Comparison of ENCODE assay signal across 1 cellular context in the genomic region with DNA sequence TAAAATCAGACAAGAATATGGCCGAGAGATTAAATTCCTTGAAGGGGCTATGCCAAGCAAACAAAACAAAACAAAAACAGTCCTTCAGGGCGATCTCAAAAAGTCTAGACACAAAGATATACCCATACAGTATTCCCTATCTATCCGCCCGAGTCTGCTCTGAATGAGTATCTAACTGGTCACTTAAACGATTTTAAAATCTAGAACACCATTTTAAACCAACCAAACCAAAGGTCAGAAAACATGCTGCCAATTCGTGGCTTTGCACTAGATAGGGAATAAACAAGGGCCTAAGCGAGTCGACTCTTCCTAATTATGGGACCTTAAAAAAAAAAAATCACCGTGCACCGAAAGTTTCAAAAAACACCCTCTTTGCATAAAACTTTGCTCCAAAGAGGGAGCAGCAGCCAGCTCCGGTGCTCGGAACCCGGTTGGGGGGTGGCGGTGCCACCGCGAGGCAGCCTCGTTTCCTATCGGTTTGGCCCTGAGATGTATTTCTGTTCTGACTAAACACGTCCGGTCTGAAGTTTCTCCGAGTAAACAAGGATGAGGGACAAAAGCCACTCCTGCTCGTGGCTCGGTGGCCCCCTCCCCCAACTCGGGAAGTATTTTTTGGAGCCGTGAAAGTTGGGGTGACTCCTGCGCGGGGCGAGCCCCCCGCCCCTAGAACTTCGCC.
TF ChIP-seq lines count a peak whose summit lies in the region.

No MANE protein-coding gene starts in this region.

TF ChIP-seq in GM12878, 131 proteins besides CTCF, POLR2A, EP300 and RAD21 (continued from another document and continues in another):
- TF ChIP-seq, protein P1, sequence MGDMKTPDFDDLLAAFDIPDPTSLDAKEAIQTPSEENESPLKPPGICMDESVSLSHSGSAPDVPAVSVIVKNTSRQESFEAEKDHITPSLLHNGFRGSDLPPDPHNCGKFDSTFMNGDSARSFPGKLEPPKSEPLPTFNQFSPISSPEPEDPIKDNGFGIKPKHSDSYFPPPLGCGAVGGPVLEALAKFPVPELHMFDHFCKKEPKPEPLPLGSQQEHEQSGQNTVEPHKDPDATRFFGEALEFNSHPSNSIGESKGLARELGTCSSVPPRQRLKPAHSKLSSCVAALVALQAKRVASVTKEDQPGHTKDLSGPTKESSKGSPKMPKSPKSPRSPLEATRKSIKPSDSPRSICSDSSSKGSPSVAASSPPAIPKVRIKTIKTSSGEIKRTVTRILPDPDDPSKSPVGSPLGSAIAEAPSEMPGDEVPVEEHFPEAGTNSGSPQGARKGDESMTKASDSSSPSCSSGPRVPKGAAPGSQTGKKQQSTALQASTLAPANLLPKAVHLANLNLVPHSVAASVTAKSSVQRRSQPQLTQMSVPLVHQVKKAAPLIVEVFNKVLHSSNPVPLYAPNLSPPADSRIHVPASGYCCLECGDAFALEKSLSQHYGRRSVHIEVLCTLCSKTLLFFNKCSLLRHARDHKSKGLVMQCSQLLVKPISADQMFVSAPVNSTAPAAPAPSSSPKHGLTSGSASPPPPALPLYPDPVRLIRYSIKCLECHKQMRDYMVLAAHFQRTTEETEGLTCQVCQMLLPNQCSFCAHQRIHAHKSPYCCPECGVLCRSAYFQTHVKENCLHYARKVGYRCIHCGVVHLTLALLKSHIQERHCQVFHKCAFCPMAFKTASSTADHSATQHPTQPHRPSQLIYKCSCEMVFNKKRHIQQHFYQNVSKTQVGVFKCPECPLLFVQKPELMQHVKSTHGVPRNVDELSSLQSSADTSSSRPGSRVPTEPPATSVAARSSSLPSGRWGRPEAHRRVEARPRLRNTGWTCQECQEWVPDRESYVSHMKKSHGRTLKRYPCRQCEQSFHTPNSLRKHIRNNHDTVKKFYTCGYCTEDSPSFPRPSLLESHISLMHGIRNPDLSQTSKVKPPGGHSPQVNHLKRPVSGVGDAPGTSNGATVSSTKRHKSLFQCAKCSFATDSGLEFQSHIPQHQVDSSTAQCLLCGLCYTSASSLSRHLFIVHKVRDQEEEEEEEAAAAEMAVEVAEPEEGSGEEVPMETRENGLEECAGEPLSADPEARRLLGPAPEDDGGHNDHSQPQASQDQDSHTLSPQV (IDR thresholded peaks at IDR 0.05): no peak
- TF ChIP-seq BMI1 (IDR thresholded peaks at IDR 0.05; ENCODE audit: borderline replicate concordance) (no peak), CREB1 (IDR thresholded peaks at IDR 0.05; ENCODE audit: low read depth) (peak; percentile 60), DPF2 (IDR thresholded peaks at IDR 0.05) (no peak; the same call in 1 of the 2 replicates), CBX5 (IDR thresholded peaks at IDR 0.05; ENCODE audit: low read depth) (0 out of 2 replicates have a peak, but pooled peaks have one; percentile 23), CBX3 (IDR thresholded peaks at IDR 0.05; ENCODE audit: borderline replicate concordance, low read depth) (no peak), NRF1 (conservative IDR thresholded peaks at IDR 0.05; ENCODE audit: low read depth, low read length) (no peak), BRCA1 (IDR thresholded peaks at IDR 0.05; ENCODE audit: low read depth, low read length) (no peak), MXI1 (IDR thresholded peaks at IDR 0.05; ENCODE audit: low read depth, low read length) (no peak), TCF12 (IDR thresholded peaks at IDR 0.05; ENCODE audit: low read depth, low read length) (no peak), WRNIP1 (IDR thresholded peaks at IDR 0.05; ENCODE audit: borderline replicate concordance, low read depth, low read length) (no peak), STAT1 (conservative IDR thresholded peaks at IDR 0.05) (no peak), CHD2 (IDR thresholded peaks at IDR 0.05; ENCODE audit: borderline replicate concordance, low read depth, low read length) (peak; percentile 57), MYC (IDR thresholded peaks at IDR 0.05; ENCODE audit: insufficient read depth, insufficient read length, insufficient replicate concordance, low read length, severe bottlenecking) (no peak), ETV6 (conservative IDR thresholded peaks at IDR 0.05 in 1 of 2, IDR thresholded peaks at IDR 0.05 in 1 of 2; ENCODE audit: borderline replicate concordance in 1 of 2, low read depth in 1 of 2) (peak in 1 of 2 experiments; percentile 78; a peak in 2 of 4 replicates), ZNF217 (IDR thresholded peaks at IDR 0.05) (no peak), BHLHE40 (IDR thresholded peaks at IDR 0.05; ENCODE audit: borderline replicate concordance in 1 of 2, low read depth in 2 of 2, low read length in 1 of 2) (no peak), SREBF1 (IDR thresholded peaks at IDR 0.05; ENCODE audit: low read length) (no peak), TCF7 (IDR thresholded peaks at IDR 0.05; ENCODE audit: borderline replicate concordance) (no peak), KAT2A (conservative IDR thresholded peaks at IDR 0.05; ENCODE audit: control insufficient read depth, low read depth, low read length) (no peak), TCF3 (IDR thresholded peaks at IDR 0.05; ENCODE audit: borderline replicate concordance, insufficient read depth, low read depth, low read length) (0 out of 2 replicates have a peak, but pooled peaks have one; percentile 21), HDAC2 (IDR thresholded peaks at IDR 0.05) (no peak), JUND (IDR thresholded peaks at IDR 0.05; ENCODE audit: low read depth, low read length) (peak; percentile 35; the same call in 1 of the 2 replicates), ZNF274 (IDR thresholded peaks at IDR 0.05; ENCODE audit: insufficient read depth, insufficient read length) (no peak), ZBED1 (IDR thresholded peaks at IDR 0.05; ENCODE audit: borderline replicate concordance) (no peak), IKZF2 (IDR thresholded peaks at IDR 0.05) (peak; percentile 57 to 72; a peak in 3 of 4 replicates), YBX1 (IDR thresholded peaks at IDR 0.05) (no peak), NR2C1 (IDR thresholded peaks at IDR 0.05) (no peak), SRF (IDR thresholded peaks at IDR 0.05; ENCODE audit: low read depth in 2 of 2, low read length in 2 of 2) (no peak)
- TF ChIP-seq, protein P2, sequence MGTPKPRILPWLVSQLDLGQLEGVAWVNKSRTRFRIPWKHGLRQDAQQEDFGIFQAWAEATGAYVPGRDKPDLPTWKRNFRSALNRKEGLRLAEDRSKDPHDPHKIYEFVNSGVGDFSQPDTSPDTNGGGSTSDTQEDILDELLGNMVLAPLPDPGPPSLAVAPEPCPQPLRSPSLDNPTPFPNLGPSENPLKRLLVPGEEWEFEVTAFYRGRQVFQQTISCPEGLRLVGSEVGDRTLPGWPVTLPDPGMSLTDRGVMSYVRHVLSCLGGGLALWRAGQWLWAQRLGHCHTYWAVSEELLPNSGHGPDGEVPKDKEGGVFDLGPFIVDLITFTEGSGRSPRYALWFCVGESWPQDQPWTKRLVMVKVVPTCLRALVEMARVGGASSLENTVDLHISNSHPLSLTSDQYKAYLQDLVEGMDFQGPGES (IDR thresholded peaks at IDR 0.05): no peak
- TF ChIP-seq, protein P3, sequence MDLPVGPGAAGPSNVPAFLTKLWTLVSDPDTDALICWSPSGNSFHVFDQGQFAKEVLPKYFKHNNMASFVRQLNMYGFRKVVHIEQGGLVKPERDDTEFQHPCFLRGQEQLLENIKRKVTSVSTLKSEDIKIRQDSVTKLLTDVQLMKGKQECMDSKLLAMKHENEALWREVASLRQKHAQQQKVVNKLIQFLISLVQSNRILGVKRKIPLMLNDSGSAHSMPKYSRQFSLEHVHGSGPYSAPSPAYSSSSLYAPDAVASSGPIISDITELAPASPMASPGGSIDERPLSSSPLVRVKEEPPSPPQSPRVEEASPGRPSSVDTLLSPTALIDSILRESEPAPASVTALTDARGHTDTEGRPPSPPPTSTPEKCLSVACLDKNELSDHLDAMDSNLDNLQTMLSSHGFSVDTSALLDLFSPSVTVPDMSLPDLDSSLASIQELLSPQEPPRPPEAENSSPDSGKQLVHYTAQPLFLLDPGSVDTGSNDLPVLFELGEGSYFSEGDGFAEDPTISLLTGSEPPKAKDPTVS (IDR thresholded peaks at IDR 0.05; ENCODE audit: low read depth, low read length): no peak
- TF ChIP-seq, protein P4, sequence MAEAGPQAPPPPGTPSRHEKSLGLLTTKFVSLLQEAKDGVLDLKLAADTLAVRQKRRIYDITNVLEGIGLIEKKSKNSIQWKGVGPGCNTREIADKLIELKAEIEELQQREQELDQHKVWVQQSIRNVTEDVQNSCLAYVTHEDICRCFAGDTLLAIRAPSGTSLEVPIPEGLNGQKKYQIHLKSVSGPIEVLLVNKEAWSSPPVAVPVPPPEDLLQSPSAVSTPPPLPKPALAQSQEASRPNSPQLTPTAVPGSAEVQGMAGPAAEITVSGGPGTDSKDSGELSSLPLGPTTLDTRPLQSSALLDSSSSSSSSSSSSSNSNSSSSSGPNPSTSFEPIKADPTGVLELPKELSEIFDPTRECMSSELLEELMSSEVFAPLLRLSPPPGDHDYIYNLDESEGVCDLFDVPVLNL (IDR thresholded peaks at IDR 0.05; ENCODE audit: low read depth, low read length): no peak
- TF ChIP-seq, protein P5, sequence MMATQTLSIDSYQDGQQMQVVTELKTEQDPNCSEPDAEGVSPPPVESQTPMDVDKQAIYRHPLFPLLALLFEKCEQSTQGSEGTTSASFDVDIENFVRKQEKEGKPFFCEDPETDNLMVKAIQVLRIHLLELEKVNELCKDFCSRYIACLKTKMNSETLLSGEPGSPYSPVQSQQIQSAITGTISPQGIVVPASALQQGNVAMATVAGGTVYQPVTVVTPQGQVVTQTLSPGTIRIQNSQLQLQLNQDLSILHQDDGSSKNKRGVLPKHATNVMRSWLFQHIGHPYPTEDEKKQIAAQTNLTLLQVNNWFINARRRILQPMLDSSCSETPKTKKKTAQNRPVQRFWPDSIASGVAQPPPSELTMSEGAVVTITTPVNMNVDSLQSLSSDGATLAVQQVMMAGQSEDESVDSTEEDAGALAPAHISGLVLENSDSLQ (IDR thresholded peaks at IDR 0.05): no peak; the same call in 1 of the 2 replicates
- TF ChIP-seq, protein P6, sequence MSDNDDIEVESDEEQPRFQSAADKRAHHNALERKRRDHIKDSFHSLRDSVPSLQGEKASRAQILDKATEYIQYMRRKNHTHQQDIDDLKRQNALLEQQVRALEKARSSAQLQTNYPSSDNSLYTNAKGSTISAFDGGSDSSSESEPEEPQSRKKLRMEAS (IDR thresholded peaks at IDR 0.05; ENCODE audit: low read depth, low read length): peak; percentile 12; the same call in 1 of the 2 replicates
- TF ChIP-seq, protein P7, sequence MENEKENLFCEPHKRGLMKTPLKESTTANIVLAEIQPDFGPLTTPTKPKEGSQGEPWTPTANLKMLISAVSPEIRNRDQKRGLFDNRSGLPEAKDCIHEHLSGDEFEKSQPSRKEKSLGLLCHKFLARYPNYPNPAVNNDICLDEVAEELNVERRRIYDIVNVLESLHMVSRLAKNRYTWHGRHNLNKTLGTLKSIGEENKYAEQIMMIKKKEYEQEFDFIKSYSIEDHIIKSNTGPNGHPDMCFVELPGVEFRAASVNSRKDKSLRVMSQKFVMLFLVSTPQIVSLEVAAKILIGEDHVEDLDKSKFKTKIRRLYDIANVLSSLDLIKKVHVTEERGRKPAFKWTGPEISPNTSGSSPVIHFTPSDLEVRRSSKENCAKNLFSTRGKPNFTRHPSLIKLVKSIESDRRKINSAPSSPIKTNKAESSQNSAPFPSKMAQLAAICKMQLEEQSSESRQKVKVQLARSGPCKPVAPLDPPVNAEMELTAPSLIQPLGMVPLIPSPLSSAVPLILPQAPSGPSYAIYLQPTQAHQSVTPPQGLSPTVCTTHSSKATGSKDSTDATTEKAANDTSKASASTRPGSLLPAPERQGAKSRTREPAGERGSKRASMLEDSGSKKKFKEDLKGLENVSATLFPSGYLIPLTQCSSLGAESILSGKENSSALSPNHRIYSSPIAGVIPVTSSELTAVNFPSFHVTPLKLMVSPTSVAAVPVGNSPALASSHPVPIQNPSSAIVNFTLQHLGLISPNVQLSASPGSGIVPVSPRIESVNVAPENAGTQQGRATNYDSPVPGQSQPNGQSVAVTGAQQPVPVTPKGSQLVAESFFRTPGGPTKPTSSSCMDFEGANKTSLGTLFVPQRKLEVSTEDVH (IDR thresholded peaks at IDR 0.05; ENCODE audit: low read depth, partially characterized antibody): no peak
- TF ChIP-seq, protein P8, sequence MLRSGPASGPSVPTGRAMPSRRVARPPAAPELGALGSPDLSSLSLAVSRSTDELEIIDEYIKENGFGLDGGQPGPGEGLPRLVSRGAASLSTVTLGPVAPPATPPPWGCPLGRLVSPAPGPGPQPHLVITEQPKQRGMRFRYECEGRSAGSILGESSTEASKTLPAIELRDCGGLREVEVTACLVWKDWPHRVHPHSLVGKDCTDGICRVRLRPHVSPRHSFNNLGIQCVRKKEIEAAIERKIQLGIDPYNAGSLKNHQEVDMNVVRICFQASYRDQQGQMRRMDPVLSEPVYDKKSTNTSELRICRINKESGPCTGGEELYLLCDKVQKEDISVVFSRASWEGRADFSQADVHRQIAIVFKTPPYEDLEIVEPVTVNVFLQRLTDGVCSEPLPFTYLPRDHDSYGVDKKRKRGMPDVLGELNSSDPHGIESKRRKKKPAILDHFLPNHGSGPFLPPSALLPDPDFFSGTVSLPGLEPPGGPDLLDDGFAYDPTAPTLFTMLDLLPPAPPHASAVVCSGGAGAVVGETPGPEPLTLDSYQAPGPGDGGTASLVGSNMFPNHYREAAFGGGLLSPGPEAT (IDR thresholded peaks at IDR 0.05; ENCODE audit: low read depth): peak; percentile 51; the same call in 1 of the 2 replicates
- TF ChIP-seq, protein P9, sequence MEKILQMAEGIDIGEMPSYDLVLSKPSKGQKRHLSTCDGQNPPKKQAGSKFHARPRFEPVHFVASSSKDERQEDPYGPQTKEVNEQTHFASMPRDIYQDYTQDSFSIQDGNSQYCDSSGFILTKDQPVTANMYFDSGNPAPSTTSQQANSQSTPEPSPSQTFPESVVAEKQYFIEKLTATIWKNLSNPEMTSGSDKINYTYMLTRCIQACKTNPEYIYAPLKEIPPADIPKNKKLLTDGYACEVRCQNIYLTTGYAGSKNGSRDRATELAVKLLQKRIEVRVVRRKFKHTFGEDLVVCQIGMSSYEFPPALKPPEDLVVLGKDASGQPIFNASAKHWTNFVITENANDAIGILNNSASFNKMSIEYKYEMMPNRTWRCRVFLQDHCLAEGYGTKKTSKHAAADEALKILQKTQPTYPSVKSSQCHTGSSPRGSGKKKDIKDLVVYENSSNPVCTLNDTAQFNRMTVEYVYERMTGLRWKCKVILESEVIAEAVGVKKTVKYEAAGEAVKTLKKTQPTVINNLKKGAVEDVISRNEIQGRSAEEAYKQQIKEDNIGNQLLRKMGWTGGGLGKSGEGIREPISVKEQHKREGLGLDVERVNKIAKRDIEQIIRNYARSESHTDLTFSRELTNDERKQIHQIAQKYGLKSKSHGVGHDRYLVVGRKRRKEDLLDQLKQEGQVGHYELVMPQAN (conservative IDR thresholded peaks at IDR 0.05): no peak
- TF ChIP-seq, protein P10, sequence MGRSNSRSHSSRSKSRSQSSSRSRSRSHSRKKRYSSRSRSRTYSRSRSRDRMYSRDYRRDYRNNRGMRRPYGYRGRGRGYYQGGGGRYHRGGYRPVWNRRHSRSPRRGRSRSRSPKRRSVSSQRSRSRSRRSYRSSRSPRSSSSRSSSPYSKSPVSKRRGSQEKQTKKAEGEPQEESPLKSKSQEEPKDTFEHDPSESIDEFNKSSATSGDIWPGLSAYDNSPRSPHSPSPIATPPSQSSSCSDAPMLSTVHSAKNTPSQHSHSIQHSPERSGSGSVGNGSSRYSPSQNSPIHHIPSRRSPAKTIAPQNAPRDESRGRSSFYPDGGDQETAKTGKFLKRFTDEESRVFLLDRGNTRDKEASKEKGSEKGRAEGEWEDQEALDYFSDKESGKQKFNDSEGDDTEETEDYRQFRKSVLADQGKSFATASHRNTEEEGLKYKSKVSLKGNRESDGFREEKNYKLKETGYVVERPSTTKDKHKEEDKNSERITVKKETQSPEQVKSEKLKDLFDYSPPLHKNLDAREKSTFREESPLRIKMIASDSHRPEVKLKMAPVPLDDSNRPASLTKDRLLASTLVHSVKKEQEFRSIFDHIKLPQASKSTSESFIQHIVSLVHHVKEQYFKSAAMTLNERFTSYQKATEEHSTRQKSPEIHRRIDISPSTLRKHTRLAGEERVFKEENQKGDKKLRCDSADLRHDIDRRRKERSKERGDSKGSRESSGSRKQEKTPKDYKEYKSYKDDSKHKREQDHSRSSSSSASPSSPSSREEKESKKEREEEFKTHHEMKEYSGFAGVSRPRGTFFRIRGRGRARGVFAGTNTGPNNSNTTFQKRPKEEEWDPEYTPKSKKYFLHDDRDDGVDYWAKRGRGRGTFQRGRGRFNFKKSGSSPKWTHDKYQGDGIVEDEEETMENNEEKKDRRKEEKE (IDR thresholded peaks at IDR 0.05): no peak
